In genomic region chr11:60988658-60989057, GRCh38 we compare ENCODE assay signal across 22 cellular contexts. TPM values are rescaled to one million over a fixed set of nuclear protein-coding genes. Genes with fewer than 3 reads are reported as not detected.
DNase-seq lines count a peak whose midpoint lies in the region; ATAC-seq lines count a peak whose summit lies in the region.
"Had no signal": no experiment of that assay in that cellular context is flagged by ENCODE, and none has a peak within 500 bp of the region (broad histone marks: within the 10 kb centered on the region; RNA-seq: fewer than 3 reads in every experiment).

No MANE protein-coding gene starts in this region.

- H3K9me3 ChIP-seq in naive thymus-derived CD4-positive, alpha-beta T cell (ENCODE audit: control insufficient read depth in 2 of 3, low read length in 3 of 3), result no peaks in the 10 kb centered on the region
- H3K9me3 ChIP-seq: gastrocnemius medialis, HAP-1, right atrium auricular region, stomach had no signal

- H3K4me1 ChIP-seq in naive thymus-derived CD4-positive, alpha-beta T cell (ENCODE audit: control insufficient read depth in 2 of 2, insufficient read depth in 2 of 2, low read length in 2 of 2), result peaks cover 57 to 86% of the 10 kb centered on the region in 2 donors
- H3K4me1 ChIP-seq: gastrocnemius medialis, HAP-1, right atrium auricular region had no signal

- H3K36me3 Mint-ChIP-seq in naive thymus-derived CD4-positive, alpha-beta T cell, result peaks cover 10 to 58% (median 42%) of the 10 kb centered on the region in 5 donors
- H3K36me3 Mint-ChIP-seq: type B pancreatic cell had no signal

- H3K4me1 Mint-ChIP-seq in naive thymus-derived CD4-positive, alpha-beta T cell, result peaks cover 51 to 96% (median 88%) of the 10 kb centered on the region in 7 donors

- DNase-seq in activated CD8-positive, alpha-beta memory T cell treated with anti-CD3 and anti-CD28 coated beads for 24 hours, result peak; percentile 57
- DNase-seq in activated CD8-positive, alpha-beta memory T cell treated with anti-CD3 and anti-CD28 coated beads, Interleukin-2, amount 50 U/mL, for 4 hours, result no peak
- DNase-seq in D341Med (ENCODE audit: low spot score), result peak; percentile 6
- peak; percentile 38 to 47 for DNase-seq in activated T-cell treated with anti-CD3 and anti-CD28 coated beads, Interleukin-2, amount 50 U/mL, for 48 hours
- DNase-seq in naive thymus-derived CD4-positive, alpha-beta T cell, result peak in 1 of 9 donors; percentile 30
- no peak for DNase-seq in C1 segment of cervical spinal cord (lab: John Stamatoyannopoulos, UW)
- no peak for DNase-seq in kidney tubule cell (ENCODE audit: low spot score)
- DNase-seq: ACHN, EL, gastrocnemius medialis, midbrain, MM.1S, NCI-H774, PC-9, stomach had no signal

- intact Hi-C loops in naive thymus-derived CD4-positive, alpha-beta T cell (cut with micrococcal nuclease), result loop anchor here (1.0 to 10.0 kb wide), 8 partner anchors 16 to 1566 kb away; partner anchors contain the start of genes CD5 (in 1 of the 2), TMEM109 (in 1 of the 2) and VPS37C (in 1 of the 2)

- peaks cover 0 to 40% (median 25%) of the 10 kb centered on the region in 3 experiments for H3K36me3 ChIP-seq in naive thymus-derived CD4-positive, alpha-beta T cell (ENCODE audit: control insufficient read depth in 2 of 3, insufficient read depth in 3 of 3, low read length in 3 of 3)
- H3K36me3 ChIP-seq: gastrocnemius medialis, HAP-1, right atrium auricular region, stomach had no signal

- H3K9me3 Mint-ChIP-seq in naive thymus-derived CD4-positive, alpha-beta T cell, result no peaks in the 10 kb centered on the region
- H3K9me3 Mint-ChIP-seq: type B pancreatic cell had no signal

- no peaks in the 10 kb centered on the region for H3K27me3 ChIP-seq in naive thymus-derived CD4-positive, alpha-beta T cell (ENCODE audit: control insufficient read depth in 2 of 2, insufficient read depth in 2 of 2, low read length in 2 of 2)
- H3K27me3 ChIP-seq: right atrium auricular region had no signal

- ATAC-seq in naive thymus-derived CD4-positive, alpha-beta T cell, result no peak
- no peak for ATAC-seq in GM18870 (IDR thresholded peaks at IDR 0.05; ENCODE audit: unreplicated experiment)
- ATAC-seq: gastrocnemius medialis had no signal

- H3K27ac ChIP-seq in naive thymus-derived CD4-positive, alpha-beta T cell (ENCODE audit: low read depth, low read length), result peak overlapping the region; percentile 96
- H3K27ac ChIP-seq: dorsolateral prefrontal cortex, gastrocnemius medialis, PC-9, right atrium auricular region, stomach had no signal

- H3K27ac Mint-ChIP-seq in naive thymus-derived CD4-positive, alpha-beta T cell, result peak overlapping the region; percentile 91 to 100 (median 99)
- H3K27ac Mint-ChIP-seq: type B pancreatic cell had no signal

- CTCF ChIA-PET in naive thymus-derived CD4-positive, alpha-beta T cell (lab: Charles Lee), result interaction anchor here (0.6 to 2.3 kb wide), 3 partner anchors 19 to 53 kb away, joined by 3 to 6 read pairs (median 3); no protein-coding TSS in a partner anchor

- H3K4me3 ChIP-seq in naive thymus-derived CD4-positive, alpha-beta T cell (ENCODE audit: low read length), result no peak overlapping the region
- H3K4me3 ChIP-seq: dorsolateral prefrontal cortex, gastrocnemius medialis, HAP-1, PC-9, right atrium auricular region, stomach had no signal

- H3K27me3 Mint-ChIP-seq in naive thymus-derived CD4-positive, alpha-beta T cell, result no peaks in the 10 kb centered on the region

- H3K4me3 Mint-ChIP-seq in naive thymus-derived CD4-positive, alpha-beta T cell, result peak overlapping the region; percentile 62 to 93 (median 83)
- H3K4me3 Mint-ChIP-seq: type B pancreatic cell had no signal

- POLR2A ChIA-PET in naive thymus-derived CD4-positive, alpha-beta T cell (lab: Charles Lee), result interaction anchor here (0.9 to 5.7 kb wide), 7 partner anchors 8 to 92 kb away, joined by 3 to 60 read pairs (median 4); no protein-coding TSS in a partner anchor

RNA-seq across cellular contexts. Expression of gene CD6, which starts 17.2 kb away (rescaled TPM):
- total RNA-seq in naive thymus-derived CD4-positive, alpha-beta T cell, result 100 to 1,000 TPM; 361 to 653 (median 430) TPM
- 100 to 1,000 TPM; 195 to 303 TPM for polyA plus RNA-seq in naive thymus-derived CD4-positive, alpha-beta T cell
- total RNA-seq: bronchial epithelial cell, SK-MEL-5 had no signal

RNA-seq across cellular contexts. Expression of gene SLC15A3, which starts 36.7 kb away (rescaled TPM):
- total RNA-seq in naive thymus-derived CD4-positive, alpha-beta T cell, result 100 to 1,000 TPM in 1 of 5 experiments, 10 to 100 TPM in 3, 1 to 10 TPM in 1; 2.9 to 101 (median 10.8) TPM
- polyA plus RNA-seq in naive thymus-derived CD4-positive, alpha-beta T cell, result 1 to 10 TPM in 1 of 2 donors, under 1 TPM in 1; 0.85 to 2.6 TPM

Comparison
In these comparisons a context has a peak if more than half of its experiments do, and no peak if none do; other contexts are left out.
1. DNase-seq: peak in activated CD8-positive, alpha-beta memory T cell treated with anti-CD3 and anti-CD28 coated beads for 24 hours (single experiment), D341Med (single experiment) and activated T-cell treated with anti-CD3 and anti-CD28 coated beads, Interleukin-2, amount 50 U/mL, for 48 hours (2 of 2); none in activated CD8-positive, alpha-beta memory T cell treated with anti-CD3 and anti-CD28 coated beads, Interleukin-2, amount 50 U/mL, for 4 hours (single experiment), C1 segment of cervical spinal cord (0 of 14) and kidney tubule cell (single experiment).